17 cellular contexts compared by ENCODE assay signal in genomic region chr2:75221872-75222271, GRCh38. TPM values are rescaled to one million over a fixed set of nuclear protein-coding genes. Genes with fewer than 3 reads are reported as not detected.
A peak's percentile ranks its signal among the peaks of the same experiment; 100 is the strongest.
DNase-seq lines count a peak whose midpoint lies in the region; ATAC-seq and TF ChIP-seq lines count a peak whose summit lies in the region.
"Had no signal": no experiment of that assay in that cellular context is flagged by ENCODE, and none has a peak within 500 bp of the region (broad histone marks: within the 10 kb centered on the region; RNA-seq: fewer than 3 reads in every experiment).

No MANE protein-coding gene starts in this region.

- peaks cover 34% of the 10 kb centered on the region for H3K27me3 Mint-ChIP-seq in neural crest cell (ENCODE audit: low read depth)

- no peaks in the 10 kb centered on the region for H3K36me3 Mint-ChIP-seq in neural crest cell (ENCODE audit: low read depth)
- H3K36me3 Mint-ChIP-seq: stimulated activated effector memory CD8-positive, alpha-beta T cell treated with anti-CD3 and anti-CD28 coated beads, Interleukin-12 subunit alpha, Interleukin-12 subunit beta, amount 100 ng/mL, for 72 hours; T-cell had no signal

- no peak overlapping the region for H3K4me3 ChIP-seq in cardiac fibroblast (replicated peaks in 1 of 2; ENCODE audit: low read depth in 2 of 2, low read length in 2 of 2)
- H3K4me3 ChIP-seq: BLaER1 treated with 17β-estradiol and CSF1 and Interleukin-3, amounts not matched to agents 10 nM and 100 nM had no signal

- peaks cover 7% of the 10 kb centered on the region for H3K4me1 Mint-ChIP-seq in neural crest cell
- H3K4me1 Mint-ChIP-seq: stimulated activated effector memory CD8-positive, alpha-beta T cell treated with anti-CD3 and anti-CD28 coated beads, Interleukin-12 subunit alpha, Interleukin-12 subunit beta, amount 100 ng/mL, for 72 hours; T-cell had no signal

- no peak for TF ChIP-seq CTCF in cardiac fibroblast (IDR thresholded peaks at IDR 0.05; ENCODE audit: low read depth, low read length)
- no peak for TF ChIP-seq CTCF in neural crest cell (conservative IDR thresholded peaks at IDR 0.05)

- H3K27ac Mint-ChIP-seq in neural crest cell (ENCODE audit: unreplicated experiment), result peak overlapping the region; percentile 3
- H3K27ac Mint-ChIP-seq: stimulated activated effector memory CD8-positive, alpha-beta T cell treated with anti-CD3 and anti-CD28 coated beads, Interleukin-12 subunit alpha, Interleukin-12 subunit beta, amount 100 ng/mL, for 72 hours; T-cell had no signal

- peak; percentile 62 for DNase-seq in Daoy (ENCODE audit: low read depth)
- DNase-seq in NCI-H226, result peak; percentile 62
- DNase-seq in cardiac fibroblast (ENCODE audit: low read depth in 2 of 2), result peak; percentile 30 to 84
- DNase-seq in neural crest cell (ENCODE audit: low read depth, low spot score), result no peak
- DNase-seq in GOT3 (lab: John Stamatoyannopoulos, UW), result no peak
- DNase-seq in NCI-H2029 (lab: John Stamatoyannopoulos, UW), result no peak
- DNase-seq: DMS79; effector CD4-positive, alpha-beta T cell; NCI-H187; NCI-H526 treated with DMSO at 0.1 percent for 48 hours; T-cell; trophoblast cell had no signal

- ATAC-seq in HG03460 (IDR thresholded peaks at IDR 0.05; ENCODE audit: unreplicated experiment) (no peak), GM19328 (IDR thresholded peaks at IDR 0.05; ENCODE audit: unreplicated experiment) (no peak)
- ATAC-seq: sciatic nerve; stimulated activated effector memory CD8-positive, alpha-beta T cell treated with anti-CD3 and anti-CD28 coated beads, Interleukin-12 subunit alpha, Interleukin-12 subunit beta, amount 100 ng/mL, for 72 hours; T-cell had no signal

- peaks cover 2% of the 10 kb centered on the region for H3K9me3 Mint-ChIP-seq in neural crest cell
- H3K9me3 Mint-ChIP-seq: stimulated activated effector memory CD8-positive, alpha-beta T cell treated with anti-CD3 and anti-CD28 coated beads, Interleukin-12 subunit alpha, Interleukin-12 subunit beta, amount 100 ng/mL, for 72 hours had no signal

- no peak overlapping the region for H3K4me3 Mint-ChIP-seq in neural crest cell
- H3K4me3 Mint-ChIP-seq: stimulated activated effector memory CD8-positive, alpha-beta T cell treated with anti-CD3 and anti-CD28 coated beads, Interleukin-12 subunit alpha, Interleukin-12 subunit beta, amount 100 ng/mL, for 72 hours; T-cell had no signal

RNA-seq across cellular contexts. Expression of gene TACR1, which starts 22.6 kb away (rescaled TPM):
- not detected in 2 replicates for total RNA-seq in Daoy (2014; rRNA removed; shearing (Covaris generic))
- total RNA-seq in neural crest cell, result 0.16 and 0.30 TPM in 2 replicates
- total RNA-seq: T-cell had no signal

Comparison
In these comparisons a context has a peak if more than half of its experiments do, and no peak if none do; other contexts are left out.
1. DNase-seq: peak in Daoy (single experiment), NCI-H226 (single experiment) and cardiac fibroblast (2 of 2); none in neural crest cell (single experiment), GOT3 (single experiment) and NCI-H2029 (single experiment).